ENCODE assay signal across 8 cellular contexts in genomic region chr10:125048101-125048864, GRCh38.
A peak's percentile ranks its signal among the peaks of the same experiment; 100 is the strongest.
DNase-seq lines count a peak whose midpoint lies in the region; ATAC-seq, FAIRE-seq and TF ChIP-seq lines count a peak whose summit lies in the region.

No MANE protein-coding gene starts in this region.

- peak; percentile 86 to 92 for DNase-seq in A549 (ENCODE audit: low read depth in 1 of 2, low spot score in 1 of 2)
- DNase-seq in GM13976 (ENCODE audit: low spot score) = peak; percentile 88
- DNase-seq in NCI-H2196 treated with DMSO at 0.1 percent for 48 hours (lab: John Stamatoyannopoulos, UW; ENCODE audit: unreplicated experiment) = peak; percentile 37
- peak; percentile 22 for DNase-seq in activated CD4-positive, CD25-positive, alpha-beta regulatory T cell treated with anti-CD3 and anti-CD28 coated beads, Interleukin-2, amount 50 U/mL, for 16 hours (ENCODE audit: low read depth, low spot score)
- peak; percentile 90 for DNase-seq in cerebellum (ENCODE audit: low spot score)
- DNase-seq in HepG2 (ENCODE audit: low spot score) = peak; percentile 52
- peak in 2 of 3 donors; percentile 5 to 37 for DNase-seq in stimulated activated CD4-positive, alpha-beta T cell treated with anti-CD3 and anti-CD28 coated beads, TNF-alpha, amount 100 ng/mL, for 1 hour (ENCODE audit: low read depth in 3 of 3, low spot score in 1 of 3)

- TF ChIP-seq POLR2A in A549 (IDR thresholded peaks at IDR 0.05; ENCODE audit: low read length) (no peak), HepG2 (IDR thresholded peaks at IDR 0.05; ENCODE audit: insufficient read depth in 1 of 2, low read depth in 2 of 2, low read length in 2 of 2) (no peak)

- H3K4me3 ChIP-seq in A549 (no peak overlapping the region), HepG2 (replicated peaks in 1 of 3; ENCODE audit: insufficient read depth in 1 of 3, low read depth in 2 of 3, low read length in 3 of 3) (no peak overlapping the region)

- H3K27ac ChIP-seq in A549 (peak overlapping the region; percentile 70 to 85), HepG2 (ENCODE audit: extremely low read length, insufficient read depth, low read length) (no peak overlapping the region)

- H3K79me2 ChIP-seq in HepG2 (ENCODE audit: insufficient read depth, low read length) = no peaks in the 10 kb centered on the region

- no peaks in the 10 kb centered on the region for H4K20me1 ChIP-seq in HepG2 (ENCODE audit: insufficient read depth, low read length)

- no peaks in the 10 kb centered on the region for H3K36me3 ChIP-seq in HepG2 (replicated peaks in 1 of 2; ENCODE audit: control insufficient read depth in 1 of 2, insufficient read depth in 2 of 2, low read length in 2 of 2)

- CTCF ChIA-PET in A549 (lab: Yijun Ruan, JAX) (interaction anchor here (0.5 to 8.5 kb wide), 50 partner anchors 9 to 757 kb away, joined by 3 to 105 read pairs (median 6); no protein-coding TSS in a partner anchor), HepG2 (lab: Yijun Ruan, JAX; ENCODE audit: low intra/inter-chr PET ratio, low total read pairs) (interaction anchor here (0.8 to 1.2 kb wide), 2 partner anchors 13 to 294 kb away, joined by 4 to 7 read pairs; no protein-coding TSS in a partner anchor)

- POLR2A ChIA-PET in A549 (lab: Yijun Ruan, JAX) (interaction anchor here (0.6 to 1.0 kb wide), 2 partner anchors 112 to 671 kb away, joined by 3 read pairs; partner anchors contain the start of genes CTBP2 and EDRF1), HepG2 (lab: Yijun Ruan, JAX) (no interaction called here)

- peak; percentile 96 to 97 for ATAC-seq in A549
- peak; percentile 90 for ATAC-seq in HG02885 (IDR thresholded peaks at IDR 0.05; ENCODE audit: poor library complexity, unreplicated experiment)
- ATAC-seq in HepG2 = peak; percentile 99

- TF ChIP-seq CTCF in A549 (IDR thresholded peaks at IDR 0.05) = peak; percentile 94
- peak; percentile 93 for TF ChIP-seq CTCF in GM13976 (IDR thresholded peaks at IDR 0.05; ENCODE audit: borderline replicate concordance, control extremely low read depth, extremely low read depth, insufficient read depth, missing control alignments)
- peak; percentile 92 for TF ChIP-seq CTCF in HepG2 (CRISPR knock-in tag; IDR thresholded peaks at IDR 0.05)

- H3K9me3 ChIP-seq in A549 = no peaks in the 10 kb centered on the region
- H3K9me3 ChIP-seq in HepG2 (ENCODE audit: low read length) = no peaks in the 10 kb centered on the region

- no peak overlapping the region for H3K9ac ChIP-seq in HepG2 (ENCODE audit: insufficient read depth, low read depth, low read length)

- in situ Hi-C loops in GM13976 (cut with MboI; ENCODE audit: low sequenced_read_pairs, unreplicated experiment) = no loop called here
- in situ Hi-C loops in HepG2 (cut with HindIII; ENCODE audit: extremely low pct_ligation_motif_present, low pct_unique_long_range_greater_than_20kb) = no loop called here

- peak; percentile 87 to 88 for TF ChIP-seq RAD21 in A549 (conservative IDR thresholded peaks at IDR 0.05 in 1 of 2, IDR thresholded peaks at IDR 0.05 in 1 of 2)
- TF ChIP-seq RAD21 in HepG2 (CRISPR knock-in tag; IDR thresholded peaks at IDR 0.05) = peak; percentile 75

- no peak for FAIRE-seq in A549 (lab: Jason Lieb, UNC)
- FAIRE-seq in HepG2 (lab: Jason Lieb, UNC) = peak; percentile 71

- H3K4me2 ChIP-seq in A549 = peak overlapping the region; percentile 45; the same call in 2 of the 3 replicates
- H3K4me2 ChIP-seq in HepG2 (ENCODE audit: low read depth, low read length) = no peak overlapping the region

- 72% methylated on average over 16 of the region's 16 CpGs for WGBS in A549 (ENCODE audit: missing lambda C conversion rate)
- WGBS in HepG2 (ENCODE audit: low lambda C conversion rate) = 44% methylated on average over 11 of the region's 16 CpGs

- H2AFZ ChIP-seq in HepG2 (ENCODE audit: low read length) = no peak overlapping the region

- H3K4me1 ChIP-seq in A549 = peaks cover 37% of the 10 kb centered on the region
- no peaks in the 10 kb centered on the region for H3K4me1 ChIP-seq in HepG2 (ENCODE audit: insufficient read depth, low read length)

- TF ChIP-seq EP300 in A549 (IDR thresholded peaks at IDR 0.05) = no peak
- TF ChIP-seq EP300 in HepG2 (IDR thresholded peaks at IDR 0.05; ENCODE audit: low read depth in 2 of 2, low read length in 2 of 2) = no peak
- no peak for TF ChIP-seq EP300 in HepG2 (CRISPR knock-in tag; IDR thresholded peaks at IDR 0.05; ENCODE audit: borderline replicate concordance)

- intact Hi-C loops in HepG2 (cut with micrococcal nuclease; ENCODE audit: unreplicated experiment) = loop anchor here (1.0 kb wide), 1 partner anchor 295 kb away; no protein-coding TSS in a partner anchor

- H3K27me3 ChIP-seq in HepG2 (ENCODE audit: control insufficient read depth in 1 of 2, insufficient read depth in 2 of 2, low read length in 2 of 2) = peaks cover 7 to 46% of the 10 kb centered on the region in 2 experiments

- no TSS peak for BruUV-seq in HepG2 (replicated peaks; lab: Mats Ljungman, UMichigan)

TF ChIP-seq in A549, 52 proteins besides CTCF, POLR2A, EP300 and RAD21:
- peak; percentile 72 for TF ChIP-seq USF2 (IDR thresholded peaks at IDR 0.05)
- TF ChIP-seq SMC3 (IDR thresholded peaks at IDR 0.05) = peak; percentile 87
- TF ChIP-seq PHF8 (IDR thresholded peaks at IDR 0.05; ENCODE audit: borderline replicate concordance, low read depth) = no peak
- TF ChIP-seq MAX (IDR thresholded peaks at IDR 0.05) = peak; percentile 56
- 0 out of 2 replicates have a peak, but pooled peaks have one; percentile 56 for TF ChIP-seq TFCP2L1 (CRISPR knock-in tag; IDR thresholded peaks at IDR 0.05)

TF ChIP-seq in HepG2, 621 proteins besides CTCF, POLR2A, EP300 and RAD21 (continues in another document):
- 0 out of 4 replicates have a peak, but pooled peaks of 1 of the 2 experiments have one; percentile 21 for TF ChIP-seq HMGXB4 (CRISPR knock-in tag; IDR thresholded peaks at IDR 0.05; ENCODE audit: borderline replicate concordance in 1 of 2, low read depth in 1 of 2)
- no peak for TF ChIP-seq ARID4A (CRISPR knock-in tag; IDR thresholded peaks at IDR 0.05; ENCODE audit: borderline replicate concordance)
- TF ChIP-seq FUBP1 (CRISPR knock-in tag; IDR thresholded peaks at IDR 0.05; ENCODE audit: borderline replicate concordance) = no peak
- no peak for TF ChIP-seq ETV5 (CRISPR knock-in tag; IDR thresholded peaks at IDR 0.05; ENCODE audit: borderline replicate concordance)

Comparison
In these comparisons a context has a peak if more than half of its experiments do, and no peak if none do; other contexts are left out.
1. DNase-seq: peak in every context shown above with its lines; median percentile 90 in cerebellum; 89 in A549; 88 in GM13976; 52 in HepG2; 37 in NCI-H2196 treated with DMSO at 0.1 percent for 48 hours; 22 in activated CD4-positive, CD25-positive, alpha-beta regulatory T cell treated with anti-CD3 and anti-CD28 coated beads, Interleukin-2, amount 50 U/mL, for 16 hours; 21 in stimulated activated CD4-positive, alpha-beta T cell treated with anti-CD3 and anti-CD28 coated beads, TNF-alpha, amount 100 ng/mL, for 1 hour.
2. Of the 38 proteins assayed by ChIP-seq in both HepG2 and A549: peak only in HepG2: ZFP36; only in A549: USF2; in both: CTCF, MAX, RAD21 and SMC3; in neither: 31; mixed calls (peak in some experiments, not most) for 1.